Comparison of ENCODE assay signal across 17 cellular contexts in the genomic region with DNA sequence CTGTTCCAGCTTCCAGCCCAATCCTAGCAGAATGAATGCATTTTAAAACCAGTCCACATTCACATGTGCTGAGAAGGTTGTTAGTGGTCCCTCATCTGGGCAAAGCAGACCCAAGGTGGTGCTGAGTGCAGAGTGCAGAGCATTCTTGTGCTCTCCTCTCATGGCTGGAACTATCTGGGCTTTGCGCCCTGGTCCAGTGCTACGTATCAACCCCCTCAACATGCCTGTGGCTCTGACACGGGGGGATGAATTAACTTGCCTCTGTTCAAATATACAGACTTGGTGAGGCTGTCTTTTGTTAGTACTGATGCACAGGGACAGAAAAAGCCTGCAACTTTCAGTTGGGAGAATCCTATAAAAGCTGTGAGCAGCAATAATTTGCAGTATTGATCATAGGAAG. TPM values are rescaled to one million over a fixed set of nuclear protein-coding genes. Genes with fewer than 3 reads are reported as not detected.
DNase-seq lines count a peak whose midpoint lies in the region; ATAC-seq and TF ChIP-seq lines count a peak whose summit lies in the region.
"Had no signal": no experiment of that assay in that cellular context is flagged by ENCODE, and none has a peak within 500 bp of the region (broad histone marks: within the 10 kb centered on the region; RNA-seq: fewer than 3 reads in every experiment).

No MANE protein-coding gene starts in this region.

- intact Hi-C loops in CD14-positive monocyte (cut with micrococcal nuclease): no loop called here
- intact Hi-C loops in psoas muscle (cut with DNase I): loop anchor here in 1 of 2 donors (10.0 kb wide), 1 partner anchor 153 kb away; no protein-coding TSS in a partner anchor
- intact Hi-C loops in colonic mucosa (cut with DNase I): no loop called here

- no peaks in the 10 kb centered on the region for H3K9me3 Mint-ChIP-seq in CD14-positive monocyte
- no peaks in the 10 kb centered on the region for H3K9me3 Mint-ChIP-seq in effector memory CD8-positive, alpha-beta T cell
- H3K9me3 Mint-ChIP-seq: T-helper 1 cell treated with Interleukin-12 subunit alpha and Interleukin-12 subunit beta and Interleukin-4 antibody, amounts not matched to agents 30 μg/mL and 1 μg/mL, for 36 hours had no signal

- H3K27ac ChIP-seq in KOPT-K1 (ENCODE audit: low read depth, low read length, poor library complexity, severe bottlenecking) (peak overlapping the region; percentile 87), psoas muscle (no peak overlapping the region), colonic mucosa (no peak overlapping the region)

- TF ChIP-seq CTCF in CD14-positive monocyte (IDR thresholded peaks at IDR 0.05): no peak
- no peak for TF ChIP-seq CTCF in psoas muscle (IDR thresholded peaks at IDR 0.05)
- no peak for TF ChIP-seq CTCF in colonic mucosa (IDR thresholded peaks at IDR 0.05)

- no peak overlapping the region for H3K9ac ChIP-seq in colonic mucosa (ENCODE audit: low read depth in 2 of 2, low read length in 2 of 2)

- H3K4me1 ChIP-seq in psoas muscle (peaks cover 51% of the 10 kb centered on the region), colonic mucosa (no peaks in the 10 kb centered on the region)

- H3K4me3 ChIP-seq in psoas muscle (peak overlapping the region; percentile 70), colonic mucosa (no peak overlapping the region)
- H3K4me3 ChIP-seq: mucosa of descending colon had no signal

- H3K4me3 Mint-ChIP-seq in CD14-positive monocyte: no peak overlapping the region
- H3K4me3 Mint-ChIP-seq in effector memory CD8-positive, alpha-beta T cell: peak overlapping the region in 1 of 2 donors; percentile 85

- H3K4me1 Mint-ChIP-seq in CD14-positive monocyte: peaks cover 80% of the 10 kb centered on the region
- peaks cover 25% of the 10 kb centered on the region in 2 donors for H3K4me1 Mint-ChIP-seq in effector memory CD8-positive, alpha-beta T cell (ENCODE audit: low read depth in 2 of 2)

- H3K36me3 Mint-ChIP-seq in CD14-positive monocyte: peaks cover 23 to 58% of the 10 kb centered on the region in 2 donors
- H3K36me3 Mint-ChIP-seq in effector memory CD8-positive, alpha-beta T cell (ENCODE audit: insufficient read depth): peaks cover 32% of the 10 kb centered on the region

- 52 to 74% (median 56%) methylated on average over 3 of the region's 3 CpGs for WGBS in psoas muscle, 3 donors

- H3K36me3 ChIP-seq in KOPT-K1 (ENCODE audit: insufficient read depth, low read length) (peaks cover 64% of the 10 kb centered on the region), psoas muscle (ENCODE audit: insufficient read depth in 1 of 2, low read depth in 1 of 2) (no peaks in the 10 kb centered on the region), colonic mucosa (no peaks in the 10 kb centered on the region)
- H3K36me3 ChIP-seq: suprapubic skin had no signal

- DNase-seq in CD14-positive monocyte (ENCODE audit: low spot score) (no peak), psoas muscle (no peak), NCI-H2196 (lab: John Stamatoyannopoulos, UW; ENCODE audit: unreplicated experiment) (no peak), colonic mucosa (no peak)
- DNase-seq in effector memory CD8-positive, alpha-beta T cell: no peak
- DNase-seq: activated CD4-positive, CD25-positive, alpha-beta regulatory T cell; activated naive CD4-positive, alpha-beta T cell treated with anti-CD3 and anti-CD28 coated beads, Interleukin-2, amount 50 U/mL, for 16 hours; AML-193; DMS 273 treated with DMSO at 0.1 percent for 48 hours; mucosa of descending colon; NCI-H2081 treated with DMSO at 0.1 percent for 48 hours; posterior cingulate gyrus had no signal

- H3K9me3 ChIP-seq in KOPT-K1 (ENCODE audit: insufficient read depth, low read length, poor library complexity, severe bottlenecking): no peaks in the 10 kb centered on the region
- no peaks in the 10 kb centered on the region for H3K9me3 ChIP-seq in psoas muscle
- H3K9me3 ChIP-seq in colonic mucosa: no peaks in the 10 kb centered on the region
- H3K9me3 ChIP-seq: mucosa of descending colon, suprapubic skin had no signal

- no peak for ATAC-seq in effector memory CD8-positive, alpha-beta T cell (replicated peaks)
- ATAC-seq in psoas muscle: no peak
- ATAC-seq in GM18511 (IDR thresholded peaks at IDR 0.05; ENCODE audit: unreplicated experiment): no peak
- ATAC-seq in HG02642 (IDR thresholded peaks at IDR 0.05; ENCODE audit: poor library complexity, unreplicated experiment): no peak
- ATAC-seq: mucosa of descending colon had no signal

- H3K27me3 ChIP-seq in psoas muscle (ENCODE audit: insufficient read depth in 3 of 3, low read length in 2 of 3): no peaks in the 10 kb centered on the region
- no peaks in the 10 kb centered on the region for H3K27me3 ChIP-seq in colonic mucosa
- H3K27me3 ChIP-seq: suprapubic skin had no signal

- H3K27ac Mint-ChIP-seq in CD14-positive monocyte: peak overlapping the region in 6 of 7 donors; percentile 14 to 91 (median 56)
- H3K27ac Mint-ChIP-seq in effector memory CD8-positive, alpha-beta T cell: peak overlapping the region; percentile 12 to 96

- H3K27me3 Mint-ChIP-seq in CD14-positive monocyte (ENCODE audit: low read depth in 3 of 3): no peaks in the 10 kb centered on the region
- no peaks in the 10 kb centered on the region for H3K27me3 Mint-ChIP-seq in effector memory CD8-positive, alpha-beta T cell

RNA-seq across cellular contexts. Expression of a gene that starts 42.5 kb away (rescaled TPM):
- 10 to 100 TPM; 48.0 to 65.7 TPM for polyA plus RNA-seq in CD14-positive monocyte
- total RNA-seq in psoas muscle: 10 to 100 TPM; 12.6 to 20.5 (median 17.3) TPM
- polyA plus RNA-seq in psoas muscle: 10 to 100 TPM in 2 of 3 donors, 1 to 10 TPM in 1; 9.7 to 32.9 (median 18.6) TPM
- total RNA-seq in colonic mucosa: 10 to 100 TPM; 29.7 to 31.3 TPM
